ENCODE assay signal across 22 cellular contexts in genomic region chr12:39435531-39435930, GRCh38.
"Had no signal": no experiment of that assay in that cellular context is flagged by ENCODE, and none has a peak within 500 bp of the region (broad histone marks: within the 10 kb centered on the region; RNA-seq: fewer than 3 reads in every experiment).

No MANE protein-coding gene starts in this region.

- DNase-seq: effector memory CD4-positive, alpha-beta T cell; foreskin keratinocyte; kidney; left cardiac atrium; left ventricle myocardium inferior; lower lobe of right lung; natural killer cell; nucleus accumbens; ovary; right cardiac atrium; stimulated activated CD4-positive, alpha-beta T cell treated with anti-CD3 and anti-CD28 coated beads, Interleukin-4, amount 100 ng/mL, for 1 hour; stimulated activated CD8-positive, alpha-beta memory T cell treated with anti-CD3 and anti-CD28 coated beads, Interleukin-4, amount 100 ng/mL, for 48 hours; tibial artery; upper lobe of left lung; uterus had no signal

- H3K9me3 ChIP-seq: left ventricle myocardium inferior, lower lobe of right lung, ovary, tibial artery, upper lobe of left lung, uterus had no signal

- H3K4me3 ChIP-seq: hepatocyte, left ventricle myocardium inferior, lower lobe of right lung, ovary, tibial artery, upper lobe of left lung, uterus had no signal

- H3K4me3 Mint-ChIP-seq: memory B cell; mesothelial cell of epicardium; natural killer cell; neural crest cell; stimulated activated effector memory CD8-positive, alpha-beta T cell treated with anti-CD3 and anti-CD28 coated beads, Interleukin-12 subunit alpha, Interleukin-12 subunit beta, amount 100 ng/mL, for 72 hours; stimulated activated naive CD8-positive, alpha-beta T cell treated with anti-CD3 and anti-CD28 coated beads, Interleukin-15, Interleukin-2, amounts not matched to agents 100 ng/mL and 50 ng/mL, for 24 hours had no signal

- H3K4me1 Mint-ChIP-seq: memory B cell had no signal

- H3K27ac Mint-ChIP-seq: memory B cell; mesothelial cell of epicardium; natural killer cell; stimulated activated effector memory CD8-positive, alpha-beta T cell treated with anti-CD3 and anti-CD28 coated beads, Interleukin-12 subunit alpha, Interleukin-12 subunit beta, amount 100 ng/mL, for 72 hours; stimulated activated naive CD8-positive, alpha-beta T cell treated with anti-CD3 and anti-CD28 coated beads, Interleukin-15, Interleukin-2, amounts not matched to agents 100 ng/mL and 50 ng/mL, for 24 hours had no signal

- H2AFZ ChIP-seq: hepatocyte had no signal

- H3K36me3 Mint-ChIP-seq: memory B cell; mesothelial cell of epicardium; natural killer cell; stimulated activated effector memory CD8-positive, alpha-beta T cell treated with anti-CD3 and anti-CD28 coated beads, Interleukin-12 subunit alpha, Interleukin-12 subunit beta, amount 100 ng/mL, for 72 hours had no signal

- H3K27me3 Mint-ChIP-seq: memory B cell had no signal

- H3K4me2 ChIP-seq: hepatocyte had no signal

- H3K27me3 ChIP-seq: foreskin keratinocyte, hepatocyte, ovary, tibial artery, upper lobe of left lung, uterus had no signal

- H3K9me3 Mint-ChIP-seq: memory B cell; mesothelial cell of epicardium; natural killer cell; neural crest cell; stimulated activated effector memory CD8-positive, alpha-beta T cell treated with anti-CD3 and anti-CD28 coated beads, Interleukin-12 subunit alpha, Interleukin-12 subunit beta, amount 100 ng/mL, for 72 hours; stimulated activated naive CD8-positive, alpha-beta T cell treated with anti-CD3 and anti-CD28 coated beads, Interleukin-15, Interleukin-2, amounts not matched to agents 100 ng/mL and 50 ng/mL, for 24 hours had no signal

- ATAC-seq: esophagus mucosa; foreskin keratinocyte; left cardiac atrium; lower lobe of right lung; natural killer cell; right cardiac atrium; stimulated activated effector memory CD8-positive, alpha-beta T cell treated with anti-CD3 and anti-CD28 coated beads, Interleukin-12 subunit alpha, Interleukin-12 subunit beta, amount 100 ng/mL, for 72 hours had no signal

- H3K4me1 ChIP-seq: foreskin keratinocyte, lower lobe of right lung, tibial artery, upper lobe of left lung, uterus had no signal

- H3K36me3 ChIP-seq: left ventricle myocardium inferior, lower lobe of right lung, ovary, tibial artery, upper lobe of left lung, uterus had no signal

- H3K27ac ChIP-seq: foreskin keratinocyte, hepatocyte, left ventricle myocardium inferior, lower lobe of right lung, ovary, tibial artery, upper lobe of left lung, uterus had no signal
